In genomic region chr17:34299918-34300600, GRCh38 we compare ENCODE assay signal across 13 cellular contexts. TPM values are rescaled to one million over a fixed set of nuclear protein-coding genes. Genes with fewer than 3 reads are reported as not detected.
A peak's percentile ranks its signal among the peaks of the same experiment; 100 is the strongest.
DNase-seq lines count a peak whose midpoint lies in the region; ATAC-seq and TF ChIP-seq lines count a peak whose summit lies in the region.
"Had no signal": no experiment of that assay in that cellular context is flagged by ENCODE, and none has a peak within 500 bp of the region (broad histone marks: within the 10 kb centered on the region; RNA-seq: fewer than 3 reads in every experiment).

No MANE protein-coding gene starts in this region.

- H3K4me3 ChIP-seq in SJSA1 (no peak overlapping the region), fibroblast of mammary gland (ENCODE audit: control insufficient read depth, low read depth, low read length) (no peak overlapping the region), skeletal muscle tissue (ENCODE audit: low read length in 3 of 3) (no peak overlapping the region)

- H3K4me3 Mint-ChIP-seq in HFFc6, result peak overlapping the region; percentile 81

- H3K36me3 Mint-ChIP-seq in HFFc6 (ENCODE audit: low read depth), result no peaks in the 10 kb centered on the region
- H3K36me3 Mint-ChIP-seq in activated naive CD4-positive, alpha-beta T cell treated with anti-CD3 and anti-CD28 coated beads, Interleukin-2, amount 50 U/mL, for 72 hours, result peaks cover 7 to 12% of the 10 kb centered on the region in 2 donors

- H3K4me1 ChIP-seq in SJSA1 (replicated peaks), result peaks cover 26% of the 10 kb centered on the region
- H3K4me1 ChIP-seq in skeletal muscle tissue (ENCODE audit: control insufficient read depth in 3 of 3, insufficient read depth in 3 of 3, low read length in 3 of 3), result peaks cover 0 to 7% (median 7%) of the 10 kb centered on the region in 3 donors

- no peak for ATAC-seq in activated naive CD4-positive, alpha-beta T cell treated with anti-CD3 and anti-CD28 coated beads, Interleukin-2, amount 50 U/mL, for 72 hours

- peak overlapping the region; percentile 72 for H3K27ac Mint-ChIP-seq in HFFc6
- no peak overlapping the region for H3K27ac Mint-ChIP-seq in activated naive CD4-positive, alpha-beta T cell treated with anti-CD3 and anti-CD28 coated beads, Interleukin-2, amount 50 U/mL, for 72 hours
- H3K27ac Mint-ChIP-seq: progenitor cell of endocrine pancreas had no signal

- no peak for TF ChIP-seq CTCF in HFFc6 (IDR thresholded peaks at IDR 0.05)
- TF ChIP-seq CTCF in fibroblast of mammary gland (conservative IDR thresholded peaks at IDR 0.05; ENCODE audit: control insufficient read depth, insufficient read depth, low read depth, low read length), result no peak

- peaks cover 3% of the 10 kb centered on the region; the same call in 1 of the 2 replicates for H3K9me3 Mint-ChIP-seq in HFFc6
- peaks cover 5% of the 10 kb centered on the region in 2 donors for H3K9me3 Mint-ChIP-seq in activated naive CD4-positive, alpha-beta T cell treated with anti-CD3 and anti-CD28 coated beads, Interleukin-2, amount 50 U/mL, for 72 hours

- H3K27me3 ChIP-seq in SJSA1 (replicated peaks) (no peaks in the 10 kb centered on the region), skeletal muscle tissue (ENCODE audit: control insufficient read depth in 3 of 3, insufficient read depth in 3 of 3, low read length in 3 of 3) (no peaks in the 10 kb centered on the region)

- peaks cover 47% of the 10 kb centered on the region for H3K4me1 Mint-ChIP-seq in HFFc6 (ENCODE audit: low read depth)

- DNase-seq in HFFc6 (peak; percentile 63), SJSA1 (ENCODE audit: low read depth in 1 of 2, low spot score in 2 of 2) (peak in 1 of 2 experiments; percentile 44), fibroblast of mammary gland (ENCODE audit: low read depth) (peak; percentile 69), NCI-H1436 (lab: John Stamatoyannopoulos, UW) (no peak), UCSD-AML1 (lab: John Stamatoyannopoulos, UW; ENCODE audit: unreplicated experiment) (no peak)
- no peak for DNase-seq in activated naive CD4-positive, alpha-beta T cell treated with anti-CD3 and anti-CD28 coated beads, Interleukin-2, amount 50 U/mL, for 72 hours (ENCODE audit: low spot score in 2 of 2)
- DNase-seq: effector memory CD4-positive, alpha-beta T cell; NCI-H2227 treated with DMSO at 0.1 percent for 48 hours; substantia nigra; WERI-Rb-1 had no signal

- no peak overlapping the region for H3K9ac ChIP-seq in skeletal muscle tissue (ENCODE audit: low read depth in 1 of 3, low read length in 3 of 3)

- H3K27ac ChIP-seq in SJSA1, result peak overlapping the region; percentile 67
- H3K27ac ChIP-seq in skeletal muscle tissue (ENCODE audit: low read depth, low read length), result peak overlapping the region; percentile 3
- H3K27ac ChIP-seq: WERI-Rb-1 had no signal

- H3K36me3 ChIP-seq in SJSA1 (no peaks in the 10 kb centered on the region), skeletal muscle tissue (ENCODE audit: control insufficient read depth in 3 of 3, insufficient read depth in 3 of 3, low read length in 3 of 3) (no peaks in the 10 kb centered on the region)
- H3K36me3 ChIP-seq: WERI-Rb-1 had no signal

- H3K9me3 ChIP-seq in SJSA1 (replicated peaks) (no peaks in the 10 kb centered on the region), skeletal muscle tissue (ENCODE audit: control insufficient read depth in 3 of 3, low read length in 3 of 3) (no peaks in the 10 kb centered on the region)

- peaks cover 2% of the 10 kb centered on the region for H3K27me3 Mint-ChIP-seq in HFFc6 (ENCODE audit: insufficient read depth)
- H3K27me3 Mint-ChIP-seq: progenitor cell of endocrine pancreas had no signal

RNA-seq across cellular contexts. Expression of gene CCL11, which starts 14.5 kb away (rescaled TPM):
- total RNA-seq in HFFc6 (2021; fragmentation: NEBNext Ultra II Directional; extraction: Animal tissue kit (Norgen Biotek cat#: 25700)), result not detected
- not detected in 2 replicates for total RNA-seq in SJSA1 (2014; rRNA removed; shearing (Covaris generic))
- total RNA-seq in skeletal muscle tissue, result not detected
- total RNA-seq in activated naive CD4-positive, alpha-beta T cell treated with anti-CD3 and anti-CD28 coated beads, Interleukin-2, amount 50 U/mL, for 72 hours, result not detected
- total RNA-seq: mononuclear cell, progenitor cell of endocrine pancreas had no signal

RNA-seq across cellular contexts. Expression of gene CCL8, which starts 19.2 kb away (rescaled TPM):
- not detected for total RNA-seq in HFFc6 (2021; fragmentation: NEBNext Ultra II Directional; extraction: Animal tissue kit (Norgen Biotek cat#: 25700))
- total RNA-seq in SJSA1 (2014; rRNA removed; shearing (Covaris generic)), result not detected in 2 replicates
- total RNA-seq in skeletal muscle tissue, result 1.0 TPM
- not detected for total RNA-seq in activated naive CD4-positive, alpha-beta T cell treated with anti-CD3 and anti-CD28 coated beads, Interleukin-2, amount 50 U/mL, for 72 hours
- total RNA-seq: mononuclear cell, progenitor cell of endocrine pancreas had no signal

RNA-seq across cellular contexts. Expression of gene CCL7, which starts 30.0 kb away (rescaled TPM):
- total RNA-seq in HFFc6 (2021; fragmentation: NEBNext Ultra II Directional; extraction: Animal tissue kit (Norgen Biotek cat#: 25700)), result not detected
- not detected in 2 replicates for total RNA-seq in SJSA1 (2014; rRNA removed; shearing (Covaris generic))
- not detected for total RNA-seq in skeletal muscle tissue
- total RNA-seq in activated naive CD4-positive, alpha-beta T cell treated with anti-CD3 and anti-CD28 coated beads, Interleukin-2, amount 50 U/mL, for 72 hours, result not detected
- total RNA-seq: progenitor cell of endocrine pancreas had no signal

RNA-seq across cellular contexts. Expression of gene CCL2, which starts 45.0 kb away (rescaled TPM):
- total RNA-seq in HFFc6 (2021; fragmentation: NEBNext Ultra II Directional; extraction: Animal tissue kit (Norgen Biotek cat#: 25700)), result 10 to 100 TPM; 23.2 to 65.9 (median 30.1) TPM
- 17.3 and 18.8 TPM in 2 replicates for total RNA-seq in SJSA1 (2014; rRNA removed; shearing (Covaris generic))
- total RNA-seq in skeletal muscle tissue, result 20.4 TPM
- not detected for total RNA-seq in activated naive CD4-positive, alpha-beta T cell treated with anti-CD3 and anti-CD28 coated beads, Interleukin-2, amount 50 U/mL, for 72 hours
- total RNA-seq: progenitor cell of endocrine pancreas had no signal

RNA-seq across cellular contexts. Expression of gene CCL13, which starts 56.2 kb away (rescaled TPM):
- not detected for total RNA-seq in HFFc6 (2021; fragmentation: NEBNext Ultra II Directional; extraction: Animal tissue kit (Norgen Biotek cat#: 25700))
- total RNA-seq in SJSA1 (2014; rRNA removed; shearing (Covaris generic)), result not detected in 2 replicates
- 3.7 TPM for total RNA-seq in skeletal muscle tissue
- total RNA-seq in activated naive CD4-positive, alpha-beta T cell treated with anti-CD3 and anti-CD28 coated beads, Interleukin-2, amount 50 U/mL, for 72 hours, result not detected
- total RNA-seq: mononuclear cell, progenitor cell of endocrine pancreas had no signal

Comparison
In these comparisons a context has a peak if more than half of its experiments do, and no peak if none do; other contexts are left out.
1. DNase-seq: peak in HFFc6 (single experiment) and fibroblast of mammary gland (single experiment); none in NCI-H1436 (single experiment), activated naive CD4-positive, alpha-beta T cell treated with anti-CD3 and anti-CD28 coated beads, Interleukin-2, amount 50 U/mL, for 72 hours (0 of 2) and UCSD-AML1 (single experiment).